Comparison of ENCODE assay signal across 18 cellular contexts in genomic region chr17:65627108-65627507, GRCh38.
DNase-seq lines count a peak whose midpoint lies in the region; ATAC-seq and TF ChIP-seq lines count a peak whose summit lies in the region.
"Had no signal": no experiment of that assay in that cellular context is flagged by ENCODE, and none has a peak within 500 bp of the region (broad histone marks: within the 10 kb centered on the region; RNA-seq: fewer than 3 reads in every experiment).

No MANE protein-coding gene starts in this region.

- H3K27me3 Mint-ChIP-seq in activated CD4-positive, alpha-beta memory T cell treated with anti-CD3 and anti-CD28 coated beads for 36 hours = no peaks in the 10 kb centered on the region

- CTCF ChIA-PET in PC-3 (lab: Charles Lee) = no interaction called here
- CTCF ChIA-PET in activated CD4-positive, alpha-beta memory T cell treated with anti-CD3 and anti-CD28 coated beads for 36 hours (lab: Charles Lee) = no interaction called here

- peaks cover 25% of the 10 kb centered on the region for H3K4me1 ChIP-seq in PC-3 (ENCODE audit: insufficient read depth, low read length)
- peaks cover 24% of the 10 kb centered on the region for H3K4me1 ChIP-seq in mucosa of descending colon (ENCODE audit: low read depth)

- H4K20me1 ChIP-seq in PC-3 (ENCODE audit: low read length) = no peaks in the 10 kb centered on the region
- H4K20me1 ChIP-seq: BLaER1 treated with 17β-estradiol and CSF1 and Interleukin-3, amounts not matched to agents 10 nM and 100 nM had no signal

- no peaks in the 10 kb centered on the region for H3K36me3 Mint-ChIP-seq in activated CD4-positive, alpha-beta memory T cell treated with anti-CD3 and anti-CD28 coated beads for 36 hours
- H3K36me3 Mint-ChIP-seq: CD4-positive, alpha-beta memory T cell had no signal

- H3K9me3 Mint-ChIP-seq in activated CD4-positive, alpha-beta memory T cell treated with anti-CD3 and anti-CD28 coated beads for 36 hours = no peaks in the 10 kb centered on the region
- H3K9me3 Mint-ChIP-seq: CD4-positive, alpha-beta memory T cell had no signal

- H3K79me2 ChIP-seq in PC-3 (ENCODE audit: low read length) = no peaks in the 10 kb centered on the region

- H3K4me1 Mint-ChIP-seq in activated CD4-positive, alpha-beta memory T cell treated with anti-CD3 and anti-CD28 coated beads for 36 hours (ENCODE audit: low read depth) = no peaks in the 10 kb centered on the region
- H3K4me1 Mint-ChIP-seq: CD4-positive, alpha-beta memory T cell had no signal

- peak overlapping the region; percentile 17; the same call in 1 of the 2 replicates for H3K9ac ChIP-seq in PC-3 (ENCODE audit: low read length)
- H3K9ac ChIP-seq: BLaER1 treated with 17β-estradiol and CSF1 and Interleukin-3, amounts not matched to agents 10 nM and 100 nM had no signal

- no peak for ATAC-seq in PC-3
- ATAC-seq in mucosa of descending colon = peak; percentile 86
- no peak for ATAC-seq in GM19328 (IDR thresholded peaks at IDR 0.05; ENCODE audit: unreplicated experiment)

- in situ Hi-C loops in GM13976 (cut with MboI; ENCODE audit: low sequenced_read_pairs, unreplicated experiment) = no loop called here

- DNase-seq in NCI-H1092 treated with DMSO at 0.1 percent for 48 hours (lab: John Stamatoyannopoulos, UW) (peak; percentile 13), NCI-H1092 (lab: John Stamatoyannopoulos, UW) (no peak), DMS53 (lab: John Stamatoyannopoulos, UW) (peak; percentile 61), PC-3 (peak; percentile 20), mucosa of descending colon (peak in 1 of 3 donors; percentile 25), GM13976 (ENCODE audit: low spot score) (no peak)
- DNase-seq in activated CD4-positive, alpha-beta memory T cell treated with anti-CD3 and anti-CD28 coated beads for 36 hours = no peak
- DNase-seq: CD4-positive, alpha-beta memory T cell; GDM1; H9; KBM-7; NCI-H187 treated with DMSO at 0.1 percent for 48 hours; OCI-M1; Right ventricle myocardium superior had no signal

- H3F3A ChIP-seq in PC-3 (ENCODE audit: low read length, unreplicated experiment) = no peaks in the 10 kb centered on the region

- no peaks in the 10 kb centered on the region for H3K27me3 ChIP-seq in PC-3 (ENCODE audit: low read length)
- H3K27me3 ChIP-seq: BLaER1 treated with 17β-estradiol and CSF1 and Interleukin-3, amounts not matched to agents 10 nM and 100 nM had no signal

- H3K9me3 ChIP-seq in PC-3 (ENCODE audit: low read length) (no peaks in the 10 kb centered on the region), mucosa of descending colon (no peaks in the 10 kb centered on the region)

- no peak overlapping the region for H3K27ac Mint-ChIP-seq in activated CD4-positive, alpha-beta memory T cell treated with anti-CD3 and anti-CD28 coated beads for 36 hours
- H3K27ac Mint-ChIP-seq: H9 had no signal

- TF ChIP-seq CTCF in PC-3 (conservative IDR thresholded peaks at IDR 0.05; ENCODE audit: low read depth, low read length) (no peak), mucosa of descending colon (IDR thresholded peaks at IDR 0.05) (no peak), GM13976 (IDR thresholded peaks at IDR 0.05; ENCODE audit: borderline replicate concordance, control extremely low read depth, extremely low read depth, insufficient read depth, missing control alignments) (no peak)

- no TSS peak for BruUV-seq in PC-3 (replicated peaks; lab: Mats Ljungman, UMichigan)

- intact Hi-C loops in PC-3 (cut with micrococcal nuclease) (loop anchor here (5.0 kb wide), 3 partner anchors 125 to 360 kb away; no protein-coding TSS in a partner anchor), mucosa of descending colon (cut with DNase I, micrococcal nuclease) (no loop called here)
- intact Hi-C loops in activated CD4-positive, alpha-beta memory T cell treated with anti-CD3 and anti-CD28 coated beads for 36 hours (cut with micrococcal nuclease) = no loop called here

- no peaks in the 10 kb centered on the region for H3K9me2 ChIP-seq in PC-3 (replicated peaks; ENCODE audit: low read length)

- no peak overlapping the region for H3K4me2 ChIP-seq in PC-3 (ENCODE audit: low read length)
- H3K4me2 ChIP-seq: BLaER1 treated with 17β-estradiol and CSF1 and Interleukin-3, amounts not matched to agents 10 nM and 100 nM had no signal

- H3K36me3 ChIP-seq in PC-3 (ENCODE audit: low read depth, low read length) (no peaks in the 10 kb centered on the region), mucosa of descending colon (ENCODE audit: low read depth) (no peaks in the 10 kb centered on the region)
- H3K36me3 ChIP-seq: BLaER1 treated with 17β-estradiol and CSF1 and Interleukin-3, amounts not matched to agents 10 nM and 100 nM had no signal

- peak overlapping the region; percentile 63 for H3K27ac ChIP-seq in PC-3 (ENCODE audit: low read length)
- H3K27ac ChIP-seq: 22Rv1; BLaER1 treated with 17β-estradiol and CSF1 and Interleukin-3, amounts not matched to agents 10 nM and 100 nM; SK-N-MC had no signal

- no peak overlapping the region for H3K4me3 Mint-ChIP-seq in activated CD4-positive, alpha-beta memory T cell treated with anti-CD3 and anti-CD28 coated beads for 36 hours
- H3K4me3 Mint-ChIP-seq: CD4-positive, alpha-beta memory T cell; H9 had no signal

- POLR2A ChIA-PET in PC-3 (lab: Charles Lee; ENCODE audit: unreplicated experiment) = no interaction called here
- POLR2A ChIA-PET in activated CD4-positive, alpha-beta memory T cell treated with anti-CD3 and anti-CD28 coated beads for 36 hours (lab: Charles Lee) = no interaction called here

- H3K4me3 ChIP-seq in PC-3 (ENCODE audit: low read length) (no peak overlapping the region), mucosa of descending colon (no peak overlapping the region)
- H3K4me3 ChIP-seq: BLaER1 treated with 17β-estradiol and CSF1 and Interleukin-3, amounts not matched to agents 10 nM and 100 nM; SK-N-MC had no signal

- no peak overlapping the region for H2AFZ ChIP-seq in PC-3 (ENCODE audit: low read length)

Comparison
In these comparisons a context has a peak if more than half of its experiments do, and no peak if none do; other contexts are left out.
1. DNase-seq: peak in NCI-H1092 treated with DMSO at 0.1 percent for 48 hours (single experiment), DMS53 (single experiment) and PC-3 (single experiment); none in NCI-H1092 (single experiment), GM13976 (single experiment) and activated CD4-positive, alpha-beta memory T cell treated with anti-CD3 and anti-CD28 coated beads for 36 hours (single experiment).